Comparison of ENCODE assay signal across 1 cellular context in the genomic region with DNA sequence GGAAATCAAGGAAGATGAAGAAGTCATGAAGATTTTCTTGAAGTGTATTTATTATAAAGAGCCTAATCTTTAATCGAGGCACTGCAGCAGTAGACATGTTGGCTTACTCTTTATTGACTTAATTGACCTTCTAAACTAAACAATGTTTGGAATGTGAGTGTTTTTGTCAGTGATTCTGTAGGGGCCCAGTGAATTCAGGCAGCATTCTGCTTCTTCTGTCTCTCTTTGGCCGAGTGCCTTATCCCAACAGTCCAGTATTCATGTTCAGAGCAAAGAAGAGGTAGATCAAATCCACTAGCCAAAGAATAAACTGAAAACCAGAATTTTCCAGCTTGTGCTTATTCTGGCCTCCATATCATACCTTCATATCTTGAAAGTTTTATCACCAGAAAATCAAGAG.
A peak's percentile ranks its signal among the peaks of the same experiment; 100 is the strongest.
TF ChIP-seq lines count a peak whose summit lies in the region.

No MANE protein-coding gene starts in this region.

TF ChIP-seq in liver, 16 proteins besides CTCF, POLR2A, EP300 and RAD21 (continued from another document):
- TF ChIP-seq, protein P1, sequence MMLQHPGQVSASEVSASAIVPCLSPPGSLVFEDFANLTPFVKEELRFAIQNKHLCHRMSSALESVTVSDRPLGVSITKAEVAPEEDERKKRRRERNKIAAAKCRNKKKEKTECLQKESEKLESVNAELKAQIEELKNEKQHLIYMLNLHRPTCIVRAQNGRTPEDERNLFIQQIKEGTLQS (IDR thresholded peaks at IDR 0.05), result no peak
- TF ChIP-seq GABPA (IDR thresholded peaks at IDR 0.05 in 1 of 2, conservative IDR thresholded peaks at IDR 0.05 in 1 of 2) (peak in 1 of 2 donors; percentile 6), FOXA1 (IDR thresholded peaks at IDR 0.05) (no peak)
- TF ChIP-seq, protein P2, sequence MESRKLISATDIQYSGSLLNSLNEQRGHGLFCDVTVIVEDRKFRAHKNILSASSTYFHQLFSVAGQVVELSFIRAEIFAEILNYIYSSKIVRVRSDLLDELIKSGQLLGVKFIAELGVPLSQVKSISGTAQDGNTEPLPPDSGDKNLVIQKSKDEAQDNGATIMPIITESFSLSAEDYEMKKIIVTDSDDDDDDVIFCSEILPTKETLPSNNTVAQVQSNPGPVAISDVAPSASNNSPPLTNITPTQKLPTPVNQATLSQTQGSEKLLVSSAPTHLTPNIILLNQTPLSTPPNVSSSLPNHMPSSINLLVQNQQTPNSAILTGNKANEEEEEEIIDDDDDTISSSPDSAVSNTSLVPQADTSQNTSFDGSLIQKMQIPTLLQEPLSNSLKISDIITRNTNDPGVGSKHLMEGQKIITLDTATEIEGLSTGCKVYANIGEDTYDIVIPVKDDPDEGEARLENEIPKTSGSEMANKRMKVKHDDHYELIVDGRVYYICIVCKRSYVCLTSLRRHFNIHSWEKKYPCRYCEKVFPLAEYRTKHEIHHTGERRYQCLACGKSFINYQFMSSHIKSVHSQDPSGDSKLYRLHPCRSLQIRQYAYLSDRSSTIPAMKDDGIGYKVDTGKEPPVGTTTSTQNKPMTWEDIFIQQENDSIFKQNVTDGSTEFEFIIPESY (IDR thresholded peaks at IDR 0.05), result no peak
